ENCODE assay signal across 8 cellular contexts in genomic region chr7:25862993-25863726, GRCh38.
DNase-seq lines count a peak whose midpoint lies in the region; ATAC-seq and TF ChIP-seq lines count a peak whose summit lies in the region.

No MANE protein-coding gene starts in this region.

- no peaks in the 10 kb centered on the region for H3K79me2 ChIP-seq in GM23338 (replicated peaks; ENCODE audit: insufficient read depth)

- H3K36me3 ChIP-seq in GM23338 (ENCODE audit: insufficient read depth), result no peaks in the 10 kb centered on the region

- peaks cover 22% of the 10 kb centered on the region for H3K27me3 Mint-ChIP-seq in GM23338 (ENCODE audit: insufficient read depth, low read depth, poor library complexity)

- no peaks in the 10 kb centered on the region for H3K9me2 ChIP-seq in GM23338 (ENCODE audit: insufficient read depth)

- 0 out of 3 replicates have a peak overlapping the region, but pooled peaks have one; percentile 39 for H3K4me3 Mint-ChIP-seq in GM23338

- ATAC-seq in GM23338 (no peak), GM19467 (IDR thresholded peaks at IDR 0.05; ENCODE audit: unreplicated experiment) (no peak)

- peaks cover 44% of the 10 kb centered on the region for H3K4me1 Mint-ChIP-seq in GM23338

- no peak overlapping the region for H3K4me3 ChIP-seq in GM23338
- H3K4me3 ChIP-seq in fibroblast of pulmonary artery (replicated peaks; ENCODE audit: low read depth, low read length), result peak overlapping the region; percentile 24

- H3K36me3 Mint-ChIP-seq in GM23338 (ENCODE audit: low read depth), result no peaks in the 10 kb centered on the region

- H3K9me3 Mint-ChIP-seq in GM23338, result no peaks in the 10 kb centered on the region

- peak overlapping the region; percentile 42; the same call in 1 of the 2 replicates for H3K4me2 ChIP-seq in GM23338

- H3K4me1 ChIP-seq in GM23338 (ENCODE audit: insufficient read depth), result peaks cover 42% of the 10 kb centered on the region

- H3K27me3 ChIP-seq in GM23338 (ENCODE audit: insufficient read depth), result peaks cover 86% of the 10 kb centered on the region

- H3K27ac Mint-ChIP-seq in GM23338, result no peak overlapping the region

- no peak for TF ChIP-seq CTCF in 22Rv1 (IDR thresholded peaks at IDR 0.05)
- no peak for TF ChIP-seq CTCF in GM23338 (conservative IDR thresholded peaks at IDR 0.05; ENCODE audit: low read depth in 2 of 2)
- no peak for TF ChIP-seq CTCF in fibroblast of pulmonary artery (IDR thresholded peaks at IDR 0.05; ENCODE audit: low read length, missing control alignments)

- H3K27ac ChIP-seq in 22Rv1, result peak overlapping the region; percentile 22; the same call in 1 of the 2 replicates
- no peak overlapping the region for H3K27ac ChIP-seq in GM23338 (ENCODE audit: low read depth)

- H2AFZ ChIP-seq in GM23338, result no peak overlapping the region

- no peak for DNase-seq in GM23338 (ENCODE audit: low spot score)
- peak; percentile 45 for DNase-seq in SK-MEL-5 (ENCODE audit: low read depth, low spot score)
- no peak for DNase-seq in fibroblast of pulmonary artery (ENCODE audit: low read depth)
- DNase-seq in HT-29 (ENCODE audit: low spot score), result no peak
- no peak for DNase-seq in HCEC 1CT
- DNase-seq in COLO829 (ENCODE audit: low spot score), result no peak

- H4K20me1 ChIP-seq in GM23338 (replicated peaks; ENCODE audit: insufficient read depth), result 0 out of 2 replicates have a peak, but pooled peaks cover 3% of the 10 kb centered on the region

- in situ Hi-C loops in SK-MEL-5 (cut with HindIII; ENCODE audit: low pct_unique_long_range_greater_than_20kb, low sequenced_read_pairs), result no loop called here

- H3F3A ChIP-seq in GM23338 (replicated peaks; ENCODE audit: low read depth), result no peaks in the 10 kb centered on the region

TF ChIP-seq in GM23338, 12 proteins besides CTCF, POLR2A, EP300 and RAD21:
- TF ChIP-seq ETS1 (IDR thresholded peaks at IDR 0.05), result no peak
- no peak for TF ChIP-seq JUNB (IDR thresholded peaks at IDR 0.05; ENCODE audit: unreplicated experiment)
- no peak for TF ChIP-seq NANOG (IDR thresholded peaks at IDR 0.05; ENCODE audit: borderline replicate concordance)
- no peak for TF ChIP-seq ZNF462 (CRISPR knock-in tag; IDR thresholded peaks at IDR 0.05)
- TF ChIP-seq ZNF331 (CRISPR knock-in tag; IDR thresholded peaks at IDR 0.05; ENCODE audit: low read depth), result no peak
- no peak for TF ChIP-seq STAT1 (IDR thresholded peaks at IDR 0.05; ENCODE audit: unreplicated experiment)
- TF ChIP-seq REST (IDR thresholded peaks at IDR 0.05; ENCODE audit: unreplicated experiment), result no peak
- TF ChIP-seq POLR2AphosphoS5 (IDR thresholded peaks at IDR 0.05; ENCODE audit: low read depth), result no peak
- no peak for TF ChIP-seq EZH2 (IDR thresholded peaks at IDR 0.05; ENCODE audit: low read depth, unreplicated experiment)
- no peak for TF ChIP-seq EZH2phosphoT487 (IDR thresholded peaks at IDR 0.05; ENCODE audit: unreplicated experiment)
- no peak for TF ChIP-seq CREB1 (CRISPR knock-in tag; IDR thresholded peaks at IDR 0.05; ENCODE audit: low read depth)
- TF ChIP-seq ZNF114 (CRISPR knock-in tag; IDR thresholded peaks at IDR 0.05), result no peak
TF ChIP-seq in GM23338: peak in this region for 0.
